ENCODE assay signal across 8 cellular contexts in genomic region chr20:49132995-49133451, GRCh38. TPM values are rescaled to one million over a fixed set of nuclear protein-coding genes. Genes with fewer than 3 reads are reported as not detected.
DNase-seq lines count a peak whose midpoint lies in the region; ATAC-seq and TF ChIP-seq lines count a peak whose summit lies in the region.

No MANE protein-coding gene starts in this region.

- no peak overlapping the region for H3K4me3 Mint-ChIP-seq in activated T-helper 2 cell treated with anti-CD3 and anti-CD28 coated beads, Interferon-gamma antibody, Interleukin-2, Interleukin-4, amounts not matched to agents 10 μg/mL and 5 μg/mL and 100 μg/mL, durations not matched to agents 14 hours and 24 hours and 36 hours (ENCODE audit: low read depth)

- no peak overlapping the region for H3K27ac Mint-ChIP-seq in activated T-helper 2 cell treated with anti-CD3 and anti-CD28 coated beads, Interferon-gamma antibody, Interleukin-2, Interleukin-4, amounts not matched to agents 10 μg/mL and 5 μg/mL and 100 μg/mL, durations not matched to agents 14 hours and 24 hours and 36 hours

- H3K4me3 ChIP-seq in epithelial cell of esophagus (ENCODE audit: low read length) (no peak overlapping the region), mucosa of descending colon (no peak overlapping the region)

- peaks cover 4% of the 10 kb centered on the region for H3K4me1 Mint-ChIP-seq in activated T-helper 2 cell treated with anti-CD3 and anti-CD28 coated beads, Interferon-gamma antibody, Interleukin-2, Interleukin-4, amounts not matched to agents 10 μg/mL and 5 μg/mL and 100 μg/mL, durations not matched to agents 14 hours and 24 hours and 36 hours (ENCODE audit: low read depth)

- no peaks in the 10 kb centered on the region for H3K9me3 ChIP-seq in mucosa of descending colon

- H3K4me1 ChIP-seq in mucosa of descending colon (ENCODE audit: low read depth) = no peaks in the 10 kb centered on the region

- ATAC-seq in SK-N-SH treated with all-trans-retinoic acid at 6 μM for 48 hours (peak; percentile 87), mucosa of descending colon (peak; percentile 80)

- TF ChIP-seq CTCF in epithelial cell of esophagus (IDR thresholded peaks at IDR 0.05; ENCODE audit: insufficient read depth, low read depth, low read length, missing control alignments) (peak; percentile 43), mucosa of descending colon (IDR thresholded peaks at IDR 0.05) (no peak)

- intact Hi-C loops in mucosa of descending colon (cut with DNase I, micrococcal nuclease) = loop anchor here in 1 of 2 donors (5.0 kb wide), 1 partner anchor 84 kb away; the partner anchor contains the start of gene DDX27
- intact Hi-C loops in activated T-helper 2 cell treated with anti-CD3 and anti-CD28 coated beads, Interferon-gamma antibody, Interleukin-2, Interleukin-4, amounts not matched to agents 10 μg/mL and 5 μg/mL and 100 μg/mL, durations not matched to agents 14 hours and 24 hours and 36 hours (cut with micrococcal nuclease) = loop anchor here (1.0 to 5.0 kb wide), 2 partner anchors 54 to 84 kb away; partner anchors contain the start of gene STAU1

- no peaks in the 10 kb centered on the region for H3K36me3 ChIP-seq in mucosa of descending colon (ENCODE audit: low read depth)

- H3K36me3 Mint-ChIP-seq in activated T-helper 2 cell treated with anti-CD3 and anti-CD28 coated beads, Interferon-gamma antibody, Interleukin-2, Interleukin-4, amounts not matched to agents 10 μg/mL and 5 μg/mL and 100 μg/mL, durations not matched to agents 14 hours and 24 hours and 36 hours (ENCODE audit: low read depth) = peaks cover 44% of the 10 kb centered on the region

- H3K27me3 Mint-ChIP-seq in activated T-helper 2 cell treated with anti-CD3 and anti-CD28 coated beads, Interferon-gamma antibody, Interleukin-2, Interleukin-4, amounts not matched to agents 10 μg/mL and 5 μg/mL and 100 μg/mL, durations not matched to agents 14 hours and 24 hours and 36 hours (ENCODE audit: low read depth) = no peaks in the 10 kb centered on the region

- no peaks in the 10 kb centered on the region for H3K9me3 Mint-ChIP-seq in activated T-helper 2 cell treated with anti-CD3 and anti-CD28 coated beads, Interferon-gamma antibody, Interleukin-2, Interleukin-4, amounts not matched to agents 10 μg/mL and 5 μg/mL and 100 μg/mL, durations not matched to agents 14 hours and 24 hours and 36 hours

- DNase-seq in NCI-H1092 treated with DMSO at 0.1 percent for 48 hours (lab: John Stamatoyannopoulos, UW) (peak; percentile 25), NCI-H1092 (lab: John Stamatoyannopoulos, UW) (no peak), KBM-7 (peak; percentile 67), epithelial cell of esophagus (ENCODE audit: low read depth) (peak; percentile 74), mucosa of descending colon (peak in 1 of 3 donors; percentile 66), COLO668 (lab: John Stamatoyannopoulos, UW; ENCODE audit: unreplicated experiment) (no peak)
- DNase-seq in activated T-helper 2 cell treated with anti-CD3 and anti-CD28 coated beads, Interferon-gamma antibody, Interleukin-2, Interleukin-4, amounts not matched to agents 10 μg/mL and 5 μg/mL and 100 μg/mL, durations not matched to agents 14 hours and 24 hours and 36 hours (ENCODE audit: low spot score) = no peak

- in situ Hi-C loops in KBM-7 (cut with MboI; ENCODE audit: low pct_unique_long_range_greater_than_20kb, low sequenced_read_pairs) = no loop called here

TF ChIP-seq in SK-N-SH treated with all-trans-retinoic acid at 6 μM for 48 hours, 23 proteins besides CTCF, POLR2A, EP300 and RAD21:
- TF ChIP-seq ZNF70 (CRISPR knock-in tag; IDR thresholded peaks at IDR 0.05) (no peak), PPARA (CRISPR knock-in tag; IDR thresholded peaks at IDR 0.05; ENCODE audit: borderline replicate concordance) (no peak), CSDC2 (CRISPR knock-in tag; IDR thresholded peaks at IDR 0.05) (no peak), ESRRG (CRISPR knock-in tag; IDR thresholded peaks at IDR 0.05) (no peak), RARB (CRISPR knock-in tag; IDR thresholded peaks at IDR 0.05) (no peak), CREB5 (CRISPR knock-in tag; IDR thresholded peaks at IDR 0.05; ENCODE audit: low read depth) (no peak), ZC3H10 (CRISPR knock-in tag; IDR thresholded peaks at IDR 0.05) (no peak)
- TF ChIP-seq, protein P1, sequence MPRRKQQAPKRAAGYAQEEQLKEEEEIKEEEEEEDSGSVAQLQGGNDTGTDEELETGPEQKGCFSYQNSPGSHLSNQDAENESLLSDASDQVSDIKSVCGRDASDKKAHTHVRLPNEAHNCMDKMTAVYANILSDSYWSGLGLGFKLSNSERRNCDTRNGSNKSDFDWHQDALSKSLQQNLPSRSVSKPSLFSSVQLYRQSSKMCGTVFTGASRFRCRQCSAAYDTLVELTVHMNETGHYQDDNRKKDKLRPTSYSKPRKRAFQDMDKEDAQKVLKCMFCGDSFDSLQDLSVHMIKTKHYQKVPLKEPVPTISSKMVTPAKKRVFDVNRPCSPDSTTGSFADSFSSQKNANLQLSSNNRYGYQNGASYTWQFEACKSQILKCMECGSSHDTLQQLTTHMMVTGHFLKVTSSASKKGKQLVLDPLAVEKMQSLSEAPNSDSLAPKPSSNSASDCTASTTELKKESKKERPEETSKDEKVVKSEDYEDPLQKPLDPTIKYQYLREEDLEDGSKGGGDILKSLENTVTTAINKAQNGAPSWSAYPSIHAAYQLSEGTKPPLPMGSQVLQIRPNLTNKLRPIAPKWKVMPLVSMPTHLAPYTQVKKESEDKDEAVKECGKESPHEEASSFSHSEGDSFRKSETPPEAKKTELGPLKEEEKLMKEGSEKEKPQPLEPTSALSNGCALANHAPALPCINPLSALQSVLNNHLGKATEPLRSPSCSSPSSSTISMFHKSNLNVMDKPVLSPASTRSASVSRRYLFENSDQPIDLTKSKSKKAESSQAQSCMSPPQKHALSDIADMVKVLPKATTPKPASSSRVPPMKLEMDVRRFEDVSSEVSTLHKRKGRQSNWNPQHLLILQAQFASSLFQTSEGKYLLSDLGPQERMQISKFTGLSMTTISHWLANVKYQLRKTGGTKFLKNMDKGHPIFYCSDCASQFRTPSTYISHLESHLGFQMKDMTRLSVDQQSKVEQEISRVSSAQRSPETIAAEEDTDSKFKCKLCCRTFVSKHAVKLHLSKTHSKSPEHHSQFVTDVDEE (CRISPR knock-in tag; IDR thresholded peaks at IDR 0.05) = no peak

RNA-seq across cellular contexts. Expression of gene STAU1, which starts 55.1 kb away (rescaled TPM):
- total RNA-seq in mucosa of descending colon = 10 to 100 TPM; 83.8 to 95.7 (median 91.0) TPM
- total RNA-seq in activated T-helper 2 cell treated with anti-CD3 and anti-CD28 coated beads, Interferon-gamma antibody, Interleukin-2, Interleukin-4, amounts not matched to agents 10 μg/mL and 5 μg/mL and 100 μg/mL, durations not matched to agents 14 hours and 24 hours and 36 hours = 68.8 and 69.7 TPM in 2 replicates

Comparison
In these comparisons a context has a peak if more than half of its experiments do, and no peak if none do; other contexts are left out.
1. DNase-seq: peak in NCI-H1092 treated with DMSO at 0.1 percent for 48 hours (single experiment), KBM-7 (single experiment) and epithelial cell of esophagus (single experiment); none in NCI-H1092 (single experiment), activated T-helper 2 cell treated with anti-CD3 and anti-CD28 coated beads, Interferon-gamma antibody, Interleukin-2, Interleukin-4, amounts not matched to agents 10 μg/mL and 5 μg/mL and 100 μg/mL, durations not matched to agents 14 hours and 24 hours and 36 hours (single experiment) and COLO668 (single experiment).